Comparison of ENCODE assay signal across 1 cellular context in genomic region chr7:127652333-127653248, GRCh38.
TF ChIP-seq lines count a peak whose summit lies in the region.

No MANE protein-coding gene starts in this region.

TF ChIP-seq in A549, 52 proteins besides CTCF, POLR2A, EP300 and RAD21 (continued from another document):
- TF ChIP-seq REST (IDR thresholded peaks at IDR 0.05) (peak; percentile 64), USF2 (IDR thresholded peaks at IDR 0.05) (peak; percentile 41; the same call in 1 of the 2 replicates)
TF ChIP-seq in A549: peak in this region for 2.
